Comparison of ENCODE assay signal across 15 cellular contexts in genomic region chr14:101859538-101859902, GRCh38.
A peak's percentile ranks its signal among the peaks of the same experiment; 100 is the strongest.
DNase-seq lines count a peak whose midpoint lies in the region; ATAC-seq and TF ChIP-seq lines count a peak whose summit lies in the region.
"Had no signal": no experiment of that assay in that cellular context is flagged by ENCODE, and none has a peak within 500 bp of the region (broad histone marks: within the 10 kb centered on the region; RNA-seq: fewer than 3 reads in every experiment).

No MANE protein-coding gene starts in this region.

- peaks cover 27 to 61% (median 41%) of the 10 kb centered on the region in 10 experiments for H3K4me1 ChIP-seq in BLaER1 treated with 17β-estradiol and CSF1 and Interleukin-3, amounts not matched to agents 10 nM and 100 nM
- H3K4me1 ChIP-seq in esophagus squamous epithelium, result peaks cover 0 to 13% (median under 1%) of the 10 kb centered on the region in 3 donors
- H3K4me1 ChIP-seq: Caco-2, HAP-1 had no signal

- peak overlapping the region in 7 of 11 experiments; percentile 7 to 21 (median 12); a peak in 5 of 22 replicates for H3K4me2 ChIP-seq in BLaER1 treated with 17β-estradiol and CSF1 and Interleukin-3, amounts not matched to agents 10 nM and 100 nM
- H3K4me2 ChIP-seq: A549 had no signal

- peaks cover 28 to 70% (median 63%) of the 10 kb centered on the region in 4 donors for H3K4me1 Mint-ChIP-seq in naive thymus-derived CD8-positive, alpha-beta T cell

- no peak for TF ChIP-seq POLR2A in esophagus squamous epithelium (IDR thresholded peaks at IDR 0.05)

- peak overlapping the region in 9 of 11 experiments; percentile 28 to 69 (median 59); a peak in 19 of 22 replicates for H3K27ac ChIP-seq in BLaER1 treated with 17β-estradiol and CSF1 and Interleukin-3, amounts not matched to agents 10 nM and 100 nM
- no peak overlapping the region for H3K27ac ChIP-seq in esophagus squamous epithelium
- H3K27ac ChIP-seq: A549, pancreas, skin epidermis had no signal

- ATAC-seq in activated CD4-positive, CD25-positive, alpha-beta regulatory T cell treated with anti-CD3 and anti-CD28 coated beads, Interleukin-2, amount 50 U/mL, for 24 hours, result peak; percentile 25 to 27
- ATAC-seq in naive thymus-derived CD8-positive, alpha-beta T cell, result no peak
- no peak for ATAC-seq in HG03097 (IDR thresholded peaks at IDR 0.05; ENCODE audit: low FRiP score, unreplicated experiment)
- ATAC-seq: A549, pancreas had no signal

- H3K4me3 Mint-ChIP-seq in naive thymus-derived CD8-positive, alpha-beta T cell, result peak overlapping the region in 4 of 10 donors; percentile 9 to 35 (median 26)

- peaks cover 0 to 28% (median 0%) of the 10 kb centered on the region in 11 experiments; a peak in 5 of 22 replicates for H4K20me1 ChIP-seq in BLaER1 treated with 17β-estradiol and CSF1 and Interleukin-3, amounts not matched to agents 10 nM and 100 nM

- no peaks in the 10 kb centered on the region for H3K27me3 ChIP-seq in BLaER1 treated with 17β-estradiol and CSF1 and Interleukin-3, amounts not matched to agents 10 nM and 100 nM
- no peaks in the 10 kb centered on the region for H3K27me3 ChIP-seq in esophagus squamous epithelium
- H3K27me3 ChIP-seq: pancreas had no signal

- POLR2A ChIA-PET in naive thymus-derived CD8-positive, alpha-beta T cell (lab: Charles Lee), result no interaction called here

- no peak for DNase-seq in activated CD4-positive, CD25-positive, alpha-beta regulatory T cell (lab: John Stamatoyannopoulos, UW)
- DNase-seq in activated CD8-positive, alpha-beta memory T cell treated with anti-CD3 and anti-CD28 coated beads, Interleukin-2, amount 50 U/mL, for 48 hours, result peak; percentile 53
- DNase-seq in naive thymus-derived CD8-positive, alpha-beta T cell, result no peak
- DNase-seq in NAMALWA (ENCODE audit: low spot score) (no peak), esophagus squamous epithelium (lab: John Stamatoyannopoulos, UW) (no peak)
- DNase-seq: activated CD4-positive, alpha-beta T cell treated with anti-CD3 and anti-CD28 coated beads, Interleukin-2, amount 50 U/mL, for 48 hours; Caco-2; NCI-H2171 treated with DMSO at 0.1 percent for 48 hours; pancreas had no signal

- H3K27me3 Mint-ChIP-seq in naive thymus-derived CD8-positive, alpha-beta T cell, result no peaks in the 10 kb centered on the region

- intact Hi-C loops in esophagus squamous epithelium (cut with DNase I), result no loop called here

- no peak for TF ChIP-seq CTCF in esophagus squamous epithelium (IDR thresholded peaks at IDR 0.05)

- H3K9me3 ChIP-seq in BLaER1 treated with 17β-estradiol and CSF1 and Interleukin-3, amounts not matched to agents 10 nM and 100 nM (replicated peaks in 1 of 11), result peaks cover 0 to 31% (median 4%) of the 10 kb centered on the region in 11 experiments; a peak in 9 of 22 replicates
- H3K9me3 ChIP-seq in esophagus squamous epithelium, result no peaks in the 10 kb centered on the region
- H3K9me3 ChIP-seq: A549, Caco-2, HAP-1, pancreas had no signal

- no peaks in the 10 kb centered on the region for H3K9me3 Mint-ChIP-seq in naive thymus-derived CD8-positive, alpha-beta T cell

- H3K36me3 ChIP-seq in BLaER1 treated with 17β-estradiol and CSF1 and Interleukin-3, amounts not matched to agents 10 nM and 100 nM, result peaks cover 76 to 98% (median 93%) of the 10 kb centered on the region in 11 experiments
- peaks cover 2 to 72% (median 8%) of the 10 kb centered on the region in 3 donors for H3K36me3 ChIP-seq in esophagus squamous epithelium
- H3K36me3 ChIP-seq: pancreas had no signal

- peaks cover 0 to 85% (median 14%) of the 10 kb centered on the region in 3 donors for H3K36me3 Mint-ChIP-seq in naive thymus-derived CD8-positive, alpha-beta T cell

- H3K4me3 ChIP-seq in BLaER1 treated with 17β-estradiol and CSF1 and Interleukin-3, amounts not matched to agents 10 nM and 100 nM, result no peak overlapping the region
- no peak overlapping the region for H3K4me3 ChIP-seq in esophagus squamous epithelium
- H3K4me3 ChIP-seq: A549, HAP-1, pancreas, skin epidermis had no signal

- H3K27ac Mint-ChIP-seq in naive thymus-derived CD8-positive, alpha-beta T cell, result peak overlapping the region; percentile 32 to 90 (median 78)

- H3K9ac ChIP-seq in BLaER1 treated with 17β-estradiol and CSF1 and Interleukin-3, amounts not matched to agents 10 nM and 100 nM, result peak overlapping the region in 5 of 11 experiments; percentile 30 to 57 (median 38); a peak in 6 of 22 replicates

- WGBS in esophagus squamous epithelium, 2 donors, result 80 to 100% methylated on average over 1 to 2 of the region's 2 CpGs

Comparison
In these comparisons a context has a peak if more than half of its experiments do, and no peak if none do; other contexts are left out.
1. ATAC-seq: peak in activated CD4-positive, CD25-positive, alpha-beta regulatory T cell treated with anti-CD3 and anti-CD28 coated beads, Interleukin-2, amount 50 U/mL, for 24 hours (2 of 2); none in naive thymus-derived CD8-positive, alpha-beta T cell (0 of 2) and HG03097 (single experiment).
2. H3K27ac ChIP-seq: peak in BLaER1 treated with 17β-estradiol and CSF1 and Interleukin-3, amounts not matched to agents 10 nM and 100 nM (9 of 11); none in esophagus squamous epithelium (0 of 4).